7 cellular contexts compared by ENCODE assay signal in genomic region chr9:66068451-66068989, GRCh38.
A peak's percentile ranks its signal among the peaks of the same experiment; 100 is the strongest.
DNase-seq lines count a peak whose midpoint lies in the region; ATAC-seq, FAIRE-seq and TF ChIP-seq lines count a peak whose summit lies in the region.
"Not testable (repeated sequence)": the region's sequence is repeated elsewhere in the genome, so short reads cannot be mapped to it uniquely, and the experiment has no call there.

No MANE protein-coding gene starts in this region.

- H3K9me3 ChIP-seq in endothelial cell of umbilical vein (replicated peaks; ENCODE audit: control insufficient read depth, insufficient read depth, low read length); hepatocyte (ENCODE audit: low read depth); aorta (ENCODE audit: control insufficient read depth, low read length): not testable (repeated sequence)

- not testable (repeated sequence) for H2AFZ ChIP-seq in endothelial cell of umbilical vein (ENCODE audit: low read depth, low read length); hepatocyte

- not testable (repeated sequence) for H3K79me2 ChIP-seq in endothelial cell of umbilical vein (ENCODE audit: control insufficient read depth, insufficient read depth, low read length); hepatocyte

- ATAC-seq in omental fat pad (ENCODE audit: low FRiP score) (peak; percentile 41), aorta (ENCODE audit: low FRiP score) (peak; percentile 38)

- intact Hi-C loops in endothelial cell of umbilical vein (cut with micrococcal nuclease); aorta (cut with DNase I): not testable (repeated sequence)

- dilution Hi-C loops in endothelial cell of umbilical vein (cut with MboI; ENCODE audit: extremely low pct_ligation_motif_present, low sequenced_read_pairs) = not testable (repeated sequence)

- FAIRE-seq in endothelial cell of umbilical vein (lab: Jason Lieb, UNC) = not testable (repeated sequence)

- TF ChIP-seq POLR2A in endothelial cell of umbilical vein (IDR thresholded peaks at IDR 0.05; ENCODE audit: low read depth, low read length) = not testable (repeated sequence)

- not testable (repeated sequence) for H3K9me1 ChIP-seq in endothelial cell of umbilical vein (replicated peaks; ENCODE audit: control insufficient read depth, extremely low read depth, insufficient read depth, low read length)

- not testable (repeated sequence) for H3K27me3 ChIP-seq in endothelial cell of umbilical vein (ENCODE audit: control insufficient read depth in 2 of 2, insufficient read depth in 2 of 2, low read length in 2 of 2); hepatocyte; aorta (ENCODE audit: control insufficient read depth in 1 of 2, insufficient read depth in 2 of 2, low read length in 1 of 2)

- not testable (repeated sequence) for H3K9ac ChIP-seq in endothelial cell of umbilical vein (replicated peaks; ENCODE audit: extremely low read depth, insufficient read depth, low read length)

- DNase-seq in NCI-H226 (peak; percentile 0), SK-MEL-5 (ENCODE audit: low read depth, low spot score) (peak; percentile 0), endothelial cell of umbilical vein (ENCODE audit: low read depth, low spot score) (peak; percentile 0), hepatocyte (ENCODE audit: low spot score) (peak; percentile 0), superior temporal gyrus (ENCODE audit: extremely low spot score) (peak; percentile 9)
- not testable (repeated sequence) for DNase-seq in omental fat pad (ENCODE audit: low spot score); aorta

- WGBS in hepatocyte (ENCODE audit: low lambda C conversion rate, missing lambda C conversion rate) = 81% methylated on average over 2 of the region's 4 CpGs
- 81 to 86% methylated on average over 2 of the region's 4 CpGs for WGBS in aorta, 2 donors

- not testable (repeated sequence) for BruUV-seq in endothelial cell of umbilical vein (replicated peaks; lab: Mats Ljungman, UMichigan)

- not testable (repeated sequence) for TF ChIP-seq CTCF in endothelial cell of umbilical vein (IDR thresholded peaks at IDR 0.05; ENCODE audit: extremely low read depth in 1 of 2, insufficient read depth in 1 of 2, low read depth in 1 of 2, low read length in 2 of 2); hepatocyte (IDR thresholded peaks at IDR 0.05; ENCODE audit: poor library complexity); omental fat pad (IDR thresholded peaks at IDR 0.05)

- not testable (repeated sequence) for H3K27ac ChIP-seq in endothelial cell of umbilical vein (ENCODE audit: insufficient read depth, low read depth, low read length); hepatocyte; aorta (ENCODE audit: low read depth in 1 of 2, low read length in 2 of 2)

- not testable (repeated sequence) for H3K9me2 ChIP-seq in hepatocyte (replicated peaks; ENCODE audit: insufficient read depth)

- in situ Hi-C loops in SK-MEL-5 (cut with HindIII; ENCODE audit: low pct_unique_long_range_greater_than_20kb, low sequenced_read_pairs) = not testable (repeated sequence)

- CTCF ChIA-PET in endothelial cell of umbilical vein (lab: Charles Lee) = not testable (repeated sequence)

- not testable (repeated sequence) for H3K4me1 ChIP-seq in endothelial cell of umbilical vein (ENCODE audit: control insufficient read depth, extremely low read depth, insufficient read depth, low read length); hepatocyte (ENCODE audit: insufficient read depth); aorta (ENCODE audit: control insufficient read depth in 1 of 2, insufficient read depth in 2 of 2, low read length in 2 of 2)

- not testable (repeated sequence) for H4K20me1 ChIP-seq in endothelial cell of umbilical vein (replicated peaks; ENCODE audit: control insufficient read depth, extremely low read depth, insufficient read depth, low read length); hepatocyte (ENCODE audit: insufficient read depth, poor library complexity, severe bottlenecking)

- H3K4me2 ChIP-seq in endothelial cell of umbilical vein (ENCODE audit: insufficient read depth, low read length); hepatocyte: not testable (repeated sequence)

- H3K36me3 ChIP-seq in endothelial cell of umbilical vein (ENCODE audit: control insufficient read depth in 2 of 2, extremely low read depth in 1 of 2, insufficient read depth in 2 of 2, low read length in 2 of 2); hepatocyte (replicated peaks; ENCODE audit: insufficient read depth, low read depth); aorta (ENCODE audit: control insufficient read depth in 1 of 2, insufficient read depth in 2 of 2, low read length in 1 of 2): not testable (repeated sequence)

- H3K4me3 ChIP-seq in endothelial cell of umbilical vein (replicated peaks in 1 of 3; ENCODE audit: insufficient read depth in 1 of 3, low read depth in 1 of 3, low read length in 3 of 3); hepatocyte; aorta (ENCODE audit: low read length in 2 of 2): not testable (repeated sequence)

- POLR2A ChIA-PET in endothelial cell of umbilical vein (lab: Charles Lee) = not testable (repeated sequence)
